Comparison of ENCODE assay signal across 23 cellular contexts in the genomic region with DNA sequence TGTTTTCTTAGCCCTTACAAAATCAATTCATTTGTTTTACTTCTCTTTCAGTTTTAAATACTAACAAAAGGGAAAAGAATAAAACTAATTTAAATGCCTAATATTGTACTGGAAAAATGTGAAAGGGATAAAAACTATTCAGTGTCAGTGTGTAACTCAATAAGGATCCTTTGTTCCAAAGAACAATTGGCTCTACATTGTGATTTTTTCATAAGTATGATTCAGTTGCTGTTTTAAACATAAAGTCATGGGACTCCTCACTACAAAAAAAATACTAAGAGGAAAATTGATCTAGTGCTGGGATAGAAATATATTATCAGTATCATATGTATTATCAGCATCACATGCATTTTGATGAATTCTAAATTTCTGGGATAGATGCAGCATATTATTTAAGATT.
A peak's percentile ranks its signal among the peaks of the same experiment; 100 is the strongest.
DNase-seq lines count a peak whose midpoint lies in the region.
"Had no signal": no experiment of that assay in that cellular context is flagged by ENCODE, and none has a peak within 500 bp of the region (broad histone marks: within the 10 kb centered on the region; RNA-seq: fewer than 3 reads in every experiment).

No MANE protein-coding gene starts in this region.

- DNase-seq in Ammon's horn (ENCODE audit: low spot score) (peak; percentile 14), putamen (ENCODE audit: low spot score) (peak; percentile 81), DMS 273 treated with DMSO at 0.1 percent for 48 hours (lab: John Stamatoyannopoulos, UW) (no peak), NOMO-1 treated with DMSO at 0.1 percent for 48 hours (lab: John Stamatoyannopoulos, UW; ENCODE audit: unreplicated experiment) (no peak)
- no peak for DNase-seq in stimulated activated CD4-positive, alpha-beta T cell treated with anti-CD3 and anti-CD28 coated beads, Interleukin-4, amount 100 ng/mL, for 4 hours
- DNase-seq: AML-193; Calu3; CD8-positive, alpha-beta memory T cell; GDM1; GOT3; HCEC 1CT; KBM-7; NCI-H1092 treated with DMSO at 0.1 percent for 48 hours; NCI-H1436 treated with DMSO at 0.1 percent for 48 hours; NCI-H2029 treated with DMSO at 0.1 percent for 48 hours; NCI-H2171 treated with DMSO at 0.1 percent for 48 hours; NCI-H524 treated with DMSO at 0.1 percent for 48 hours; NCI-H82; Peyer's patch had no signal

- no peaks in the 10 kb centered on the region for H3K27me3 ChIP-seq in layer of hippocampus (ENCODE audit: control insufficient read depth, insufficient read depth, low read length)
- H3K27me3 ChIP-seq: Peyer's patch had no signal

- peak overlapping the region; percentile 43 for H3K27ac ChIP-seq in cingulate gyrus (ENCODE audit: low read depth, low read length)
- peak overlapping the region; percentile 64 for H3K27ac ChIP-seq in layer of hippocampus (ENCODE audit: low read depth, low read length)
- H3K27ac ChIP-seq: C4-2B, HL-60, Peyer's patch had no signal

Comparison
In these comparisons a context has a peak if more than half of its experiments do, and no peak if none do; other contexts are left out.
1. DNase-seq: peak in Ammon's horn (single experiment) and putamen (single experiment); none in DMS 273 treated with DMSO at 0.1 percent for 48 hours (single experiment), NOMO-1 treated with DMSO at 0.1 percent for 48 hours (single experiment) and stimulated activated CD4-positive, alpha-beta T cell treated with anti-CD3 and anti-CD28 coated beads, Interleukin-4, amount 100 ng/mL, for 4 hours (0 of 2).